ENCODE assay signal across 21 cellular contexts in genomic region chr9:8869812-8870211, GRCh38.
"Had no signal": no experiment of that assay in that cellular context is flagged by ENCODE, and none has a peak within 500 bp of the region (broad histone marks: within the 10 kb centered on the region; RNA-seq: fewer than 3 reads in every experiment).

No MANE protein-coding gene starts in this region.

- FAIRE-seq: frontal cortex, keratinocyte, small intestine had no signal

- H3K9me3 ChIP-seq: left lung, ovary, right lobe of liver, thoracic aorta, tibial nerve, upper lobe of right lung, uterus had no signal

- H3K36me3 ChIP-seq: left lung, ovary, right lobe of liver, thoracic aorta, tibial nerve, upper lobe of right lung, uterus had no signal

- H3K27ac ChIP-seq: left lung, ovary, right lobe of liver, tibial nerve, upper lobe of right lung, uterus had no signal

- H3K27me3 ChIP-seq: left lung, ovary, right lobe of liver, tibial nerve, upper lobe of right lung, uterus had no signal

- DNase-seq: cerebellar nuclear complex; cortex of kidney; effector CD4-positive, alpha-beta T cell; head of caudate nucleus; left lung; naive thymus-derived CD8-positive, alpha-beta T cell; nephron progenitor cell; occipital lobe; ovary; right lobe of liver; small intestine; stimulated activated CD4-positive, alpha-beta T cell treated with anti-CD3 and anti-CD28 coated beads, Interleukin-15, amount 100 ng/mL, for 24 hours; stimulated activated CD4-positive, alpha-beta T cell treated with anti-CD3 and anti-CD28 coated beads, Interleukin-2, amount 100 ng/mL, for 48 hours; stimulated activated naive CD4-positive, alpha-beta T cell; stimulated activated naive CD8-positive, alpha-beta T cell treated with anti-CD3 and anti-CD28 coated beads, Interleukin-15, amount 100 ng/mL, for 72 hours; upper lobe of right lung; uterus had no signal

- H3K4me3 ChIP-seq: left lung, ovary, right lobe of liver, thoracic aorta, tibial nerve, upper lobe of right lung, uterus had no signal

- ATAC-seq: left lung; naive thymus-derived CD8-positive, alpha-beta T cell; stimulated activated naive CD8-positive, alpha-beta T cell treated with anti-CD3 and anti-CD28 coated beads, Interleukin-15, amount 100 ng/mL, for 72 hours; upper lobe of right lung had no signal

- H3K4me1 ChIP-seq: left lung, upper lobe of right lung, uterus had no signal
